ENCODE assay signal across 2 cellular contexts in genomic region chr1:219833214-219833816, GRCh38.
TF ChIP-seq lines count a peak whose summit lies in the region.

No MANE protein-coding gene starts in this region.

TF ChIP-seq in GM23338, 12 proteins besides CTCF, POLR2A, EP300 and RAD21:
- no peak for TF ChIP-seq STAT1 (IDR thresholded peaks at IDR 0.05; ENCODE audit: unreplicated experiment)
- peak; percentile 84; the same call in 1 of the 2 replicates for TF ChIP-seq ZNF114 (CRISPR knock-in tag; IDR thresholded peaks at IDR 0.05)
- peak; percentile 95 for TF ChIP-seq ZNF462 (CRISPR knock-in tag; IDR thresholded peaks at IDR 0.05)
- no peak for TF ChIP-seq ZNF331 (CRISPR knock-in tag; IDR thresholded peaks at IDR 0.05; ENCODE audit: low read depth)
TF ChIP-seq in GM23338: peak in this region for 2.

TF ChIP-seq in H1, 55 proteins besides CTCF, POLR2A, EP300 and RAD21:
- TF ChIP-seq KDM4A (IDR thresholded peaks at IDR 0.05; ENCODE audit: low read depth, low read length, severe bottlenecking) (no peak), TEAD4 (IDR thresholded peaks at IDR 0.05; ENCODE audit: low read depth, low read length) (no peak), SIN3A (conservative IDR thresholded peaks at IDR 0.05 in 1 of 2, IDR thresholded peaks at IDR 0.05 in 1 of 2; ENCODE audit: low read depth in 1 of 2, low read length in 2 of 2) (no peak), SP2 (IDR thresholded peaks at IDR 0.05; ENCODE audit: low read length) (no peak), ZNF274 (IDR thresholded peaks at IDR 0.05; ENCODE audit: borderline replicate concordance, extremely low read depth, low read length) (no peak), ASH2L (IDR thresholded peaks at IDR 0.05; ENCODE audit: low read length) (peak; percentile 16), TBP (IDR thresholded peaks at IDR 0.05; ENCODE audit: low read depth, low read length) (0 out of 2 replicates have a peak, but pooled peaks have one; percentile 10), SP1 (IDR thresholded peaks at IDR 0.05; ENCODE audit: low read depth, low read length) (no peak), HDAC2 (IDR thresholded peaks at IDR 0.05; ENCODE audit: borderline replicate concordance in 1 of 2, low read depth in 2 of 2, low read length in 2 of 2) (0 out of 4 replicates have a peak, but pooled peaks of 1 of the 2 experiments have one; percentile 25), JUND (IDR thresholded peaks at IDR 0.05; ENCODE audit: low read length) (no peak), POU5F1 (IDR thresholded peaks at IDR 0.05; ENCODE audit: low read depth, low read length) (0 out of 2 replicates have a peak, but pooled peaks have one; percentile 3), TAF1 (IDR thresholded peaks at IDR 0.05; ENCODE audit: low read depth, low read length) (0 out of 2 replicates have a peak, but pooled peaks have one; percentile 43), EZH2 (IDR thresholded peaks at IDR 0.05; ENCODE audit: low read depth, low read length, severe bottlenecking) (no peak), POLR2AphosphoS5 (IDR thresholded peaks at IDR 0.05; ENCODE audit: low read depth, low read length) (peak; percentile 24; the same call in 1 of the 2 replicates), SP4 (IDR thresholded peaks at IDR 0.05; ENCODE audit: low read length) (no peak), YY1 (IDR thresholded peaks at IDR 0.05; ENCODE audit: low read depth, low read length) (peak; percentile 49; the same call in 1 of the 2 replicates), TAF7 (optimal IDR thresholded peaks at IDR 0.05; ENCODE audit: borderline replicate concordance, low read depth, low read length) (peak; percentile 18)
